In the genomic region with DNA sequence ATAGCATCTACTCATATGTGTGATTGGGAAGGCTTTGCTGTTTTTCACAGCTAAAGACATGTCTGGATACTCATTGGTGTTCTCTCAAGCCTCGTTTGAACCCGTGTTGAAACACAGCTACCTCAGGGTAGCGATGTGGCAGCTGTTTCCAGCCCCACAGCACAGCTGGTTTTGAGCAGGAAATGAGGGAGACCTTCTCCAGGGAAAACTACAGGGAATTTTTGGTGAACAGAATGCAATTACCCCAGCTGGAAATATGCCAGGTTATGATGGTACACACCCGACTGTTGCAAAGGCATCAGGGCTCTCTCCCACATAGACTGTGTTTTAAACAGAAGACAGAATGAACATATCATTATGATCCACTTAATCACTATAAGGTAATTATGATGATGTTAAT, we compare ENCODE assay signal across 1 cellular context.
TF ChIP-seq lines count a peak whose summit lies in the region.

No MANE protein-coding gene starts in this region.

TF ChIP-seq in HepG2, 621 proteins besides CTCF, POLR2A, EP300 and RAD21 (continued from another document):
- TF ChIP-seq, protein P1, sequence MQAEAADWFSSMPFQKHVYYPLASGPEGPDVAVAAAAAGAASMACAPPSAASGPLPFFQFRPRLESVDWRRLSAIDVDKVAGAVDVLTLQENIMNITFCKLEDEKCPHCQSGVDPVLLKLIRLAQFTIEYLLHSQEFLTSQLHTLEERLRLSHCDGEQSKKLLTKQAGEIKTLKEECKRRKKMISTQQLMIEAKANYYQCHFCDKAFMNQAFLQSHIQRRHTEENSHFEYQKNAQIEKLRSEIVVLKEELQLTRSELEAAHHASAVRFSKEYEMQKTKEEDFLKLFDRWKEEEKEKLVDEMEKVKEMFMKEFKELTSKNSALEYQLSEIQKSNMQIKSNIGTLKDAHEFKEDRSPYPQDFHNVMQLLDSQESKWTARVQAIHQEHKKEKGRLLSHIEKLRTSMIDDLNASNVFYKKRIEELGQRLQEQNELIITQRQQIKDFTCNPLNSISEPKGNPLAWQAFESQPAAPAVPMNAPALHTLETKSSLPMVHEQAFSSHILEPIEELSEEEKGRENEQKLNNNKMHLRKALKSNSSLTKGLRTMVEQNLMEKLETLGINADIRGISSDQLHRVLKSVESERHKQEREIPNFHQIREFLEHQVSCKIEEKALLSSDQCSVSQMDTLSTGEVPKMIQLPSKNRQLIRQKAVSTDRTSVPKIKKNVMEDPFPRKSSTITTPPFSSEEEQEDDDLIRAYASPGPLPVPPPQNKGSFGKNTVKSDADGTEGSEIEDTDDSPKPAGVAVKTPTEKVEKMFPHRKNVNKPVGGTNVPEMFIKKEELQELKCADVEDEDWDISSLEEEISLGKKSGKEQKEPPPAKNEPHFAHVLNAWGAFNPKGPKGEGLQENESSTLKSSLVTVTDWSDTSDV (CRISPR knock-in tag; IDR thresholded peaks at IDR 0.05), result no peak
- TF ChIP-seq, protein P2, sequence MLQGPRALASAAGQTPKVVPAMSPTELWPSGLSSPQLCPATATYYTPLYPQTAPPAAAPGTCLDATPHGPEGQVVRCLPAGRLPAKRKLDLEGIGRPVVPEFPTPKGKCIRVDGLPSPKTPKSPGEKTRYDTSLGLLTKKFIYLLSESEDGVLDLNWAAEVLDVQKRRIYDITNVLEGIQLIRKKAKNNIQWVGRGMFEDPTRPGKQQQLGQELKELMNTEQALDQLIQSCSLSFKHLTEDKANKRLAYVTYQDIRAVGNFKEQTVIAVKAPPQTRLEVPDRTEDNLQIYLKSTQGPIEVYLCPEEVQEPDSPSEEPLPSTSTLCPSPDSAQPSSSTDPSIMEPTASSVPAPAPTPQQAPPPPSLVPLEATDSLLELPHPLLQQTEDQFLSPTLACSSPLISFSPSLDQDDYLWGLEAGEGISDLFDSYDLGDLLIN (CRISPR knock-in tag; IDR thresholded peaks at IDR 0.05; ENCODE audit: borderline replicate concordance), result no peak
- TF ChIP-seq, protein P3, sequence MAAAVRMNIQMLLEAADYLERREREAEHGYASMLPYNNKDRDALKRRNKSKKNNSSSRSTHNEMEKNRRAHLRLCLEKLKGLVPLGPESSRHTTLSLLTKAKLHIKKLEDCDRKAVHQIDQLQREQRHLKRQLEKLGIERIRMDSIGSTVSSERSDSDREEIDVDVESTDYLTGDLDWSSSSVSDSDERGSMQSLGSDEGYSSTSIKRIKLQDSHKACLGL (CRISPR knock-in tag; IDR thresholded peaks at IDR 0.05), result no peak
- TF ChIP-seq RBAK (CRISPR knock-in tag; IDR thresholded peaks at IDR 0.05), result no peak
- TF ChIP-seq HOXA7 (CRISPR knock-in tag; IDR thresholded peaks at IDR 0.05), result no peak
- TF ChIP-seq CHD4 (IDR thresholded peaks at IDR 0.05; ENCODE audit: borderline replicate concordance, low read length), result no peak
- TF ChIP-seq RFX3 (CRISPR knock-in tag; IDR thresholded peaks at IDR 0.05), result no peak
TF ChIP-seq in HepG2: peak in this region for 0.
